ENCODE assay signal across 7 cellular contexts in the genomic region with DNA sequence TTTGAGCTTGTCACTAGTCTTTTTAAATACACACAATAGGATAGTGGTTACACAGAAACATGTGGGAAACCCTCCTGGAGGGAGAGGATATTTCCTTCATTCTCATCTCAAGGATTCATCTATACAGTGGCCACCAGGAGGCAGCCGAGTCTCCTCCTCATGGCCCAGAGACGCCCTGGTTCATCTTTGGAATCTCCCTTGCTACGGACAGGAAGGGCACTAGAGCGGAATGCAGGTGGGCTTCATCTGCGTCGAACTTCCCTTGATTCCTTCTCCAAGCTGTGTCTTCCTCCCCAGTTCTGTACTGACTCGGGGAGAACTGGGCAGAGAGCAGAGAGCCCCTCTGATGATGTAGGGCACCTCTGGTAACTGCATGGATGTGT.
DNase-seq lines count a peak whose midpoint lies in the region; ATAC-seq, FAIRE-seq and TF ChIP-seq lines count a peak whose summit lies in the region.
"Not testable (repeated sequence)": the region's sequence is repeated elsewhere in the genome, so short reads cannot be mapped to it uniquely, and the experiment has no call there.

No MANE protein-coding gene starts in this region.

- H3K4me1 Mint-ChIP-seq in activated naive CD8-positive, alpha-beta T cell treated with anti-CD3 and anti-CD28 coated beads for 36 hours: peaks cover 47% of the 10 kb centered on the region

- not testable (repeated sequence) for H4K12ac ChIP-seq in trophoblast cell (ENCODE audit: low read depth, low read length)

- TF ChIP-seq CTCF in DND-41 (IDR thresholded peaks at IDR 0.05; ENCODE audit: borderline replicate concordance, extremely low read depth, low read length, poor library complexity, severe bottlenecking) (peak; percentile 19), HFF-Myc (IDR thresholded peaks at IDR 0.05; ENCODE audit: low read depth, low read length, missing control alignments) (peak; percentile 17), PC-9 (conservative IDR thresholded peaks at IDR 0.05) (peak; percentile 37; the same call in 1 of the 2 replicates), endothelial cell of umbilical vein (IDR thresholded peaks at IDR 0.05; ENCODE audit: extremely low read depth in 1 of 2, insufficient read depth in 1 of 2, low read depth in 1 of 2, low read length in 2 of 2) (peak; percentile 8 to 12)

- peak overlapping the region; percentile 9 for H2BK5ac ChIP-seq in trophoblast cell (ENCODE audit: low read depth, low read length, poor library complexity)

- H4K8ac ChIP-seq in trophoblast cell (ENCODE audit: low read depth, low read length): peak overlapping the region; percentile 76

- H3K4me2 ChIP-seq in DND-41 (ENCODE audit: insufficient read depth, low read length); PC-9; endothelial cell of umbilical vein (ENCODE audit: insufficient read depth, low read length); trophoblast cell (ENCODE audit: low read length): not testable (repeated sequence)

- ATAC-seq in DND-41 (ENCODE audit: insufficient read depth, low read depth): peak; percentile 40; the same call in 2 of the 3 replicates

- H3K9me3 Mint-ChIP-seq in activated naive CD8-positive, alpha-beta T cell treated with anti-CD3 and anti-CD28 coated beads for 36 hours: not testable (repeated sequence)

- not testable (repeated sequence) for FAIRE-seq in endothelial cell of umbilical vein (lab: Jason Lieb, UNC)

- TF ChIP-seq POLR2A in endothelial cell of umbilical vein (IDR thresholded peaks at IDR 0.05; ENCODE audit: low read depth, low read length): not testable (repeated sequence)

- not testable (repeated sequence) for DNase-seq in DND-41; HFF-Myc (ENCODE audit: extremely low read depth, low read depth); PC-9; activated naive CD8-positive, alpha-beta T cell treated with anti-CD3 and anti-CD28 coated beads for 36 hours; endothelial cell of umbilical vein (ENCODE audit: low read depth, low spot score); trophoblast cell
- peak; percentile 49 for DNase-seq in iPS-NIHi11 (ENCODE audit: low spot score)

- not testable (repeated sequence) for H3K27ac ChIP-seq in DND-41 (ENCODE audit: low read length); PC-9; endothelial cell of umbilical vein (ENCODE audit: insufficient read depth, low read depth, low read length)
- peak overlapping the region; percentile 29 for H3K27ac ChIP-seq in trophoblast cell (ENCODE audit: low read depth, low read length)

- H2AK5ac ChIP-seq in trophoblast cell (ENCODE audit: low read length): not testable (repeated sequence)

- no CpG with 5 or more reads among the region's 7 CpGs for whole genome bisulfite sequencing in trophoblast cell (ENCODE audit: extremely low coverage, insufficient coverage, insufficient read length)

- H3K36me3 ChIP-seq in DND-41 (ENCODE audit: insufficient read depth, low read length) (peaks cover 71% of the 10 kb centered on the region), endothelial cell of umbilical vein (ENCODE audit: control insufficient read depth in 2 of 2, extremely low read depth in 1 of 2, insufficient read depth in 2 of 2, low read length in 2 of 2) (peaks cover 2 to 29% of the 10 kb centered on the region in 2 experiments), trophoblast cell (ENCODE audit: control insufficient read depth in 1 of 2, insufficient read depth in 2 of 2, low read length in 2 of 2) (peaks cover 30 to 33% of the 10 kb centered on the region in 2 experiments)
- not testable (repeated sequence) for H3K36me3 ChIP-seq in PC-9 (ENCODE audit: low read depth)

- peaks cover 44% of the 10 kb centered on the region for H3K36me3 Mint-ChIP-seq in activated naive CD8-positive, alpha-beta T cell treated with anti-CD3 and anti-CD28 coated beads for 36 hours

- H3K18ac ChIP-seq in trophoblast cell (ENCODE audit: low read length): not testable (repeated sequence)

- H3K14ac ChIP-seq in trophoblast cell (ENCODE audit: low read length): not testable (repeated sequence)

- not testable (repeated sequence) for H2BK120ac ChIP-seq in trophoblast cell (ENCODE audit: insufficient read depth, low read length, poor library complexity)

- not testable (repeated sequence) for H3K4me3 Mint-ChIP-seq in activated naive CD8-positive, alpha-beta T cell treated with anti-CD3 and anti-CD28 coated beads for 36 hours

- not testable (repeated sequence) for H3K9me3 ChIP-seq in DND-41 (ENCODE audit: insufficient read depth, low read length, severe bottlenecking); PC-9 (ENCODE audit: insufficient read depth, low read depth); endothelial cell of umbilical vein (replicated peaks; ENCODE audit: control insufficient read depth, insufficient read depth, low read length); trophoblast cell (ENCODE audit: insufficient read depth, low read depth, low read length)

- peak overlapping the region; percentile 92 for H3K27ac Mint-ChIP-seq in activated naive CD8-positive, alpha-beta T cell treated with anti-CD3 and anti-CD28 coated beads for 36 hours

- H3K27me3 ChIP-seq in DND-41 (ENCODE audit: insufficient read depth, low read length, poor library complexity); PC-9 (ENCODE audit: insufficient read depth, low read depth); endothelial cell of umbilical vein (ENCODE audit: control insufficient read depth in 2 of 2, insufficient read depth in 2 of 2, low read length in 2 of 2); trophoblast cell (ENCODE audit: insufficient read depth, low read length): not testable (repeated sequence)

- not testable (repeated sequence) for H3K23ac ChIP-seq in trophoblast cell (ENCODE audit: low read length)

- not testable (repeated sequence) for H3K79me2 ChIP-seq in DND-41 (ENCODE audit: insufficient read depth, low read length); PC-9 (ENCODE audit: low read depth); endothelial cell of umbilical vein (ENCODE audit: control insufficient read depth, insufficient read depth, low read length); trophoblast cell (ENCODE audit: control insufficient read depth, insufficient read depth, low read length, poor library complexity)

- not testable (repeated sequence) for H3K4me3 ChIP-seq in DND-41 (ENCODE audit: low read depth in 1 of 2, low read length in 2 of 2); HFF-Myc (replicated peaks; ENCODE audit: low read depth, low read length); PC-9; endothelial cell of umbilical vein (replicated peaks in 1 of 3; ENCODE audit: insufficient read depth in 1 of 3, low read depth in 1 of 3, low read length in 3 of 3); trophoblast cell (ENCODE audit: low read depth, low read length)

- not testable (repeated sequence) for H3K4me1 ChIP-seq in DND-41 (ENCODE audit: insufficient read depth, low read length); PC-9 (replicated peaks; ENCODE audit: insufficient read depth); endothelial cell of umbilical vein (ENCODE audit: control insufficient read depth, extremely low read depth, insufficient read depth, low read length); trophoblast cell (ENCODE audit: control insufficient read depth in 1 of 2, insufficient read depth in 2 of 2, low read length in 2 of 2)

- not testable (repeated sequence) for H3K4ac ChIP-seq in trophoblast cell (ENCODE audit: low read depth, low read length)

- intact Hi-C loops in PC-9 (cut with micrococcal nuclease; ENCODE audit: unreplicated experiment); endothelial cell of umbilical vein (cut with micrococcal nuclease): not testable (repeated sequence)

- POLR2A ChIA-PET in PC-9 (lab: Charles Lee; ENCODE audit: unreplicated experiment); endothelial cell of umbilical vein (lab: Charles Lee): not testable (repeated sequence)

- CTCF ChIA-PET in PC-9 (lab: Charles Lee); endothelial cell of umbilical vein (lab: Charles Lee): not testable (repeated sequence)

- H3F3A ChIP-seq in PC-9 (ENCODE audit: insufficient read depth, low read depth): not testable (repeated sequence)

- H3K27me3 Mint-ChIP-seq in activated naive CD8-positive, alpha-beta T cell treated with anti-CD3 and anti-CD28 coated beads for 36 hours: not testable (repeated sequence)

- H3K9ac ChIP-seq in DND-41 (ENCODE audit: low read depth, low read length); endothelial cell of umbilical vein (replicated peaks; ENCODE audit: extremely low read depth, insufficient read depth, low read length); trophoblast cell (ENCODE audit: low read length): not testable (repeated sequence)

- H4K91ac ChIP-seq in trophoblast cell (ENCODE audit: low read depth, low read length): peak overlapping the region; percentile 58

- not testable (repeated sequence) for H3K9me2 ChIP-seq in PC-9 (ENCODE audit: insufficient read depth)

- not testable (repeated sequence) for H4K20me1 ChIP-seq in DND-41 (ENCODE audit: insufficient read depth, low read length); PC-9 (ENCODE audit: insufficient read depth); endothelial cell of umbilical vein (replicated peaks; ENCODE audit: control insufficient read depth, extremely low read depth, insufficient read depth, low read length)

- dilution Hi-C loops in endothelial cell of umbilical vein (cut with MboI; ENCODE audit: extremely low pct_ligation_motif_present, low sequenced_read_pairs): not testable (repeated sequence)

- peak overlapping the region; percentile 73 for H2BK12ac ChIP-seq in trophoblast cell (ENCODE audit: low read length)

- H3K79me1 ChIP-seq in trophoblast cell (ENCODE audit: low read length): not testable (repeated sequence)

- BruUV-seq in PC-9 (replicated peaks; lab: Mats Ljungman, UMichigan); endothelial cell of umbilical vein (replicated peaks; lab: Mats Ljungman, UMichigan): not testable (repeated sequence)

- H3K9me1 ChIP-seq in endothelial cell of umbilical vein (replicated peaks; ENCODE audit: control insufficient read depth, extremely low read depth, insufficient read depth, low read length): not testable (repeated sequence)

- not testable (repeated sequence) for H2AFZ ChIP-seq in DND-41 (ENCODE audit: low read depth, low read length); PC-9; endothelial cell of umbilical vein (ENCODE audit: low read depth, low read length); trophoblast cell (ENCODE audit: insufficient read depth, low read length, poor library complexity)
